In the genomic region with DNA sequence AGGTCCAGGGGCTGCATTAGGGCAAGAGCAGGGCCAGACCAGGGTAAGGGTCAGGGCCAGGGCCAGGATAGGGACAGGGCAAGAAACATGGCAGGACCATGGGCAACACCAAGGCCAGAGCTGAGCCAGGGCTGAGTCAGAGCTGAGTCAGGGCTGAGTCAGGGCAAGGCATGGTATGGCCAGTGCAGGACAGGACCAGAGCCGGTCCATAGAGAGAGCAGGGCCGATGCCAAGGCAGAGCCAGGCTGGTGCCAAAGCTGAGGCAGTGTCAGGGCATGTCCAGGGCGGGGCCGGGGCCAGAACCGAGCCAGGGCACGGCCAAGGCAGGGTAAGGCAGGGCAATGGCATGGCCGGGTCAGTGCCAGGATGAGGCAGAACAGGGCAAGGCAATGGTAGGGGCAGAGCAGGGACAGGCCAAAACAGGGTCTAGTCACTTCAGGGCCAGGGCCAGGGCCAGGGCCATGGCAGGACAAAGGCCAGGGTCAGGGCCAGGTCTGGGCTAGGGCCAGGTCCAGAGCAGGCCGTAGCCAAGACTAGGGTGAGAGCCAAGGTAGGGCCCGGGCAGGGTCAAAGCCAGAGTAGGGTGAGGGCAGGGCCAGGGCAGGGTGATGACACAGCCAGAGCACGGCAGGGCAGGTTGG, we compare ENCODE assay signal across 8 cellular contexts.
DNase-seq lines count a peak whose midpoint lies in the region; ATAC-seq and TF ChIP-seq lines count a peak whose summit lies in the region.
"Not testable (repeated sequence)": the region's sequence is repeated elsewhere in the genome, so short reads cannot be mapped to it uniquely, and the experiment has no call there.

No MANE protein-coding gene starts in this region.

- H3K27me3 Mint-ChIP-seq in activated naive CD8-positive, alpha-beta T cell treated with anti-CD3 and anti-CD28 coated beads, Interleukin-2, amount 50 U/mL, for 24 hours: not testable (repeated sequence)

- not testable (repeated sequence) for TF ChIP-seq POLR2A in right lobe of liver (IDR thresholded peaks at IDR 0.05); sigmoid colon (IDR thresholded peaks at IDR 0.05)

- not testable (repeated sequence) for H3K27ac Mint-ChIP-seq in activated naive CD8-positive, alpha-beta T cell treated with anti-CD3 and anti-CD28 coated beads, Interleukin-2, amount 50 U/mL, for 24 hours

- not testable (repeated sequence) for H3K27me3 ChIP-seq in esophagus (ENCODE audit: control insufficient read depth in 1 of 2, insufficient read depth in 2 of 2, low read length in 2 of 2); right lobe of liver; sigmoid colon

- not testable (repeated sequence) for H3K4me3 ChIP-seq in AG10803 (ENCODE audit: low read length); esophagus (ENCODE audit: low read depth in 1 of 2, low read length in 2 of 2); right lobe of liver; sigmoid colon

- H3K9me3 ChIP-seq in esophagus (ENCODE audit: control insufficient read depth in 2 of 2, insufficient read depth in 1 of 2, low read depth in 1 of 2, low read length in 1 of 2); right lobe of liver; sigmoid colon: not testable (repeated sequence)

- DNase-seq in AG10803 (ENCODE audit: low read depth) (peak; percentile 10), HK-2 (ENCODE audit: unreplicated experiment) (peak; percentile 22), RPMI7951 (ENCODE audit: low read depth) (peak; percentile 60), right lobe of liver (peak in 2 of 3 donors; percentile 45 to 53), sigmoid colon (peak; percentile 50)
- DNase-seq in activated naive CD8-positive, alpha-beta T cell treated with anti-CD3 and anti-CD28 coated beads, Interleukin-2, amount 50 U/mL, for 24 hours; Right ventricle myocardium inferior (ENCODE audit: missing footprints): not testable (repeated sequence)

- TF ChIP-seq CTCF in AG10803 (conservative IDR thresholded peaks at IDR 0.05; ENCODE audit: low read length); right lobe of liver (IDR thresholded peaks at IDR 0.05); sigmoid colon (IDR thresholded peaks at IDR 0.05): not testable (repeated sequence)

- WGBS in esophagus, 2 donors: 52 to 72% methylated on average over 10 of the region's 10 CpGs
- 63% methylated on average over 2 of the region's 10 CpGs for WGBS in right lobe of liver (ENCODE audit: insufficient coverage, low coverage, low lambda C conversion rate, missing lambda C conversion rate)
- WGBS in sigmoid colon, 2 donors: 91 to 97% methylated on average over 10 of the region's 10 CpGs

- H3K4me3 Mint-ChIP-seq in activated naive CD8-positive, alpha-beta T cell treated with anti-CD3 and anti-CD28 coated beads, Interleukin-2, amount 50 U/mL, for 24 hours: not testable (repeated sequence)

- H3K4me1 ChIP-seq in esophagus (ENCODE audit: control insufficient read depth in 2 of 2, insufficient read depth in 2 of 2, low read length in 1 of 2) (peaks cover 0 to 34% of the 10 kb centered on the region in 2 donors), sigmoid colon (peaks cover 0 to 46% (median 39%) of the 10 kb centered on the region in 4 donors)
- H3K4me1 ChIP-seq in right lobe of liver: not testable (repeated sequence)

- H3K4me1 Mint-ChIP-seq in activated naive CD8-positive, alpha-beta T cell treated with anti-CD3 and anti-CD28 coated beads, Interleukin-2, amount 50 U/mL, for 24 hours: not testable (repeated sequence)

- peak; percentile 15 for ATAC-seq in activated naive CD8-positive, alpha-beta T cell treated with anti-CD3 and anti-CD28 coated beads, Interleukin-2, amount 50 U/mL, for 24 hours
- ATAC-seq in Right ventricle myocardium inferior (peak; percentile 51), right lobe of liver (peak; percentile 54 to 78 (median 66))

- H3K27ac ChIP-seq in esophagus (ENCODE audit: low read depth in 2 of 2, low read length in 1 of 2): peak overlapping the region; percentile 83 to 88
- not testable (repeated sequence) for H3K27ac ChIP-seq in right lobe of liver
- peak overlapping the region in 3 of 4 donors; percentile 23 to 53 (median 29) for H3K27ac ChIP-seq in sigmoid colon

- not testable (repeated sequence) for H3K36me3 Mint-ChIP-seq in activated naive CD8-positive, alpha-beta T cell treated with anti-CD3 and anti-CD28 coated beads, Interleukin-2, amount 50 U/mL, for 24 hours (ENCODE audit: low read depth)

- not testable (repeated sequence) for H3K9me3 Mint-ChIP-seq in activated naive CD8-positive, alpha-beta T cell treated with anti-CD3 and anti-CD28 coated beads, Interleukin-2, amount 50 U/mL, for 24 hours

- TF ChIP-seq EP300 in sigmoid colon (IDR thresholded peaks at IDR 0.05): not testable (repeated sequence)

- intact Hi-C loops in Right ventricle myocardium inferior (cut with DNase I); right lobe of liver (cut with DNase I); sigmoid colon (cut with DNase I): not testable (repeated sequence)

- not testable (repeated sequence) for H3K36me3 ChIP-seq in esophagus (ENCODE audit: control insufficient read depth in 2 of 2, insufficient read depth in 2 of 2, low read length in 1 of 2); right lobe of liver; sigmoid colon

Comparison
In these comparisons a context has a peak if more than half of its experiments do, and no peak if none do; other contexts are left out.
1. ATAC-seq: peak in every context shown above with its lines; median percentile 66 in right lobe of liver; 51 in Right ventricle myocardium inferior; 15 in activated naive CD8-positive, alpha-beta T cell treated with anti-CD3 and anti-CD28 coated beads, Interleukin-2, amount 50 U/mL, for 24 hours.